13 cellular contexts compared by ENCODE assay signal in genomic region chr10:4254101-4254994, GRCh38.
DNase-seq lines count a peak whose midpoint lies in the region; ATAC-seq and TF ChIP-seq lines count a peak whose summit lies in the region.
"Had no signal": no experiment of that assay in that cellular context is flagged by ENCODE, and none has a peak within 500 bp of the region (broad histone marks: within the 10 kb centered on the region; RNA-seq: fewer than 3 reads in every experiment).

No MANE protein-coding gene starts in this region.

- WGBS in right lobe of liver (ENCODE audit: insufficient coverage, low coverage, low lambda C conversion rate, missing lambda C conversion rate): 81% methylated on average over 9 of the region's 11 CpGs

- no peak for TF ChIP-seq CTCF in breast epithelium (IDR thresholded peaks at IDR 0.05)
- no peak for TF ChIP-seq CTCF in right lobe of liver (IDR thresholded peaks at IDR 0.05)

- H3K9me3 ChIP-seq in breast epithelium (no peaks in the 10 kb centered on the region), HAP-1 (no peaks in the 10 kb centered on the region), right lobe of liver (no peaks in the 10 kb centered on the region)

- H3K4me1 ChIP-seq in breast epithelium (no peaks in the 10 kb centered on the region), HAP-1 (no peaks in the 10 kb centered on the region), right lobe of liver (no peaks in the 10 kb centered on the region)

- DNase-seq in NCI-H2107 treated with DMSO at 0.1 percent for 48 hours (lab: John Stamatoyannopoulos, UW; ENCODE audit: unreplicated experiment) (peak; percentile 14), NCI-H2107 (lab: John Stamatoyannopoulos, UW) (no peak), breast epithelium (ENCODE audit: low spot score in 2 of 2) (no peak), left kidney (ENCODE audit: low read depth, low spot score) (peak; percentile 43), NCI-H774 (lab: John Stamatoyannopoulos, UW) (no peak), HAP-1 (ENCODE audit: low spot score in 2 of 2) (no peak), right lobe of liver (no peak)
- DNase-seq: activated naive CD4-positive, alpha-beta T cell treated with anti-CD3 and anti-CD28 coated beads, Interleukin-2, amount 50 U/mL, for 16 hours; foreskin melanocyte; NCI-H146; NCI-H69 had no signal

- intact Hi-C loops in breast epithelium (cut with DNase I; ENCODE audit: low total_unique reads): no loop called here
- intact Hi-C loops in right lobe of liver (cut with DNase I): no loop called here

- H3K4me3 ChIP-seq in breast epithelium (no peak overlapping the region), HAP-1 (no peak overlapping the region), right lobe of liver (no peak overlapping the region)

- TF ChIP-seq POLR2A in breast epithelium (IDR thresholded peaks at IDR 0.05): no peak
- TF ChIP-seq POLR2A in right lobe of liver (IDR thresholded peaks at IDR 0.05): no peak

- in situ Hi-C loops in HAP-1 (cut with MboI; ENCODE audit: low sequenced_read_pairs): no loop called here

- ATAC-seq in HG03095 (IDR thresholded peaks at IDR 0.05; ENCODE audit: unreplicated experiment): no peak
- ATAC-seq in right lobe of liver: no peak

- no peaks in the 10 kb centered on the region for H3K27me3 ChIP-seq in breast epithelium
- no peaks in the 10 kb centered on the region for H3K27me3 ChIP-seq in HAP-1 (ENCODE audit: low read depth)
- H3K27me3 ChIP-seq in right lobe of liver: no peaks in the 10 kb centered on the region

- peak overlapping the region; percentile 7 to 48 for H3K27ac ChIP-seq in breast epithelium
- H3K27ac ChIP-seq in right lobe of liver: no peak overlapping the region
- H3K27ac ChIP-seq: 22Rv1 had no signal

- no peaks in the 10 kb centered on the region for H3K36me3 ChIP-seq in breast epithelium
- no peaks in the 10 kb centered on the region for H3K36me3 ChIP-seq in HAP-1 (replicated peaks)
- no peaks in the 10 kb centered on the region for H3K36me3 ChIP-seq in right lobe of liver

Comparison
In these comparisons a context has a peak if more than half of its experiments do, and no peak if none do; other contexts are left out.
1. DNase-seq: peak in NCI-H2107 treated with DMSO at 0.1 percent for 48 hours (single experiment) and left kidney (single experiment); none in NCI-H2107 (single experiment), breast epithelium (0 of 2), NCI-H774 (single experiment), HAP-1 (0 of 2) and right lobe of liver (0 of 3).
2. H3K27ac ChIP-seq: peak in breast epithelium (2 of 2); none in right lobe of liver (0 of 3).